ENCODE assay signal across 15 cellular contexts in genomic region chr14:71165121-71165574, GRCh38.
DNase-seq lines count a peak whose midpoint lies in the region; ATAC-seq, FAIRE-seq and TF ChIP-seq lines count a peak whose summit lies in the region.
"Had no signal": no experiment of that assay in that cellular context is flagged by ENCODE, and none has a peak within 500 bp of the region (broad histone marks: within the 10 kb centered on the region; RNA-seq: fewer than 3 reads in every experiment).

No MANE protein-coding gene starts in this region.

- H3K4me3 ChIP-seq in GM23248 (no peak overlapping the region), SJCRH30 (no peak overlapping the region), hepatocyte (no peak overlapping the region), small intestine (ENCODE audit: low read depth in 1 of 2, low read length in 2 of 2) (no peak overlapping the region)
- H3K4me3 ChIP-seq: thoracic aorta had no signal

- DNase-seq in GM23248 (peak; percentile 52), SJCRH30 (peak; percentile 67 to 69), hepatocyte (ENCODE audit: low spot score) (peak; percentile 80), small intestine (peak; percentile 53), DMS53 treated with DMSO at 0.1 percent for 48 hours (lab: John Stamatoyannopoulos, UW; ENCODE audit: unreplicated experiment) (no peak), progenitor cell of endocrine pancreas (ENCODE audit: low spot score, unreplicated experiment) (no peak)
- DNase-seq: activated CD4-positive, alpha-beta T cell treated with anti-CD3 and anti-CD28 coated beads, Interleukin-2, amount 50 U/mL, for 1 hour; NCI-H2081 treated with DMSO at 0.1 percent for 48 hours had no signal

- no peaks in the 10 kb centered on the region for H4K20me1 ChIP-seq in GM23248 (ENCODE audit: insufficient read depth)
- H4K20me1 ChIP-seq in hepatocyte (ENCODE audit: insufficient read depth, poor library complexity, severe bottlenecking): no peaks in the 10 kb centered on the region

- H3K9me2 ChIP-seq in GM23248 (ENCODE audit: insufficient read depth) (no peaks in the 10 kb centered on the region), hepatocyte (replicated peaks; ENCODE audit: insufficient read depth) (no peaks in the 10 kb centered on the region)

- no peak for FAIRE-seq in small intestine (lab: Jason Lieb, UNC)
- FAIRE-seq: endometrium had no signal

- ATAC-seq in GM19463 (IDR thresholded peaks at IDR 0.05; ENCODE audit: unreplicated experiment): no peak
- ATAC-seq: activated T-helper 17 cell treated with anti-CD3 and anti-CD28 coated beads, Interleukin-2, amount 50 U/mL, for 72 hours; left lobe of liver had no signal

- no peak overlapping the region for H3K27ac ChIP-seq in GM23248
- H3K27ac ChIP-seq in SJCRH30: no peak overlapping the region
- peak overlapping the region; percentile 54 for H3K27ac ChIP-seq in hepatocyte
- H3K27ac ChIP-seq in small intestine (ENCODE audit: low read depth in 1 of 2, low read length in 1 of 2): no peak overlapping the region
- H3K27ac ChIP-seq: KMS-11, thoracic aorta had no signal

- H3K9ac ChIP-seq in GM23248: no peak overlapping the region
- H3K9ac ChIP-seq: KMS-11 had no signal

- no peaks in the 10 kb centered on the region for H3K79me2 ChIP-seq in GM23248 (ENCODE audit: insufficient read depth)
- no peaks in the 10 kb centered on the region for H3K79me2 ChIP-seq in hepatocyte

- peaks cover 9% of the 10 kb centered on the region; the same call in 1 of the 2 replicates for H3K4me1 ChIP-seq in GM23248 (ENCODE audit: insufficient read depth)
- peaks cover 15% of the 10 kb centered on the region for H3K4me1 ChIP-seq in SJCRH30
- H3K4me1 ChIP-seq in hepatocyte (ENCODE audit: insufficient read depth): peaks cover 38% of the 10 kb centered on the region
- peaks cover 0 to 2% of the 10 kb centered on the region in 2 donors for H3K4me1 ChIP-seq in small intestine (ENCODE audit: control insufficient read depth in 2 of 2, insufficient read depth in 1 of 2, low read depth in 1 of 2, low read length in 1 of 2)

- peaks cover 13% of the 10 kb centered on the region for H3K9me3 Mint-ChIP-seq in progenitor cell of endocrine pancreas (ENCODE audit: low read depth)

- WGBS in GM23248 (ENCODE audit: low coverage in 1 of 2, low lambda C conversion rate in 2 of 2, missing lambda C conversion rate in 2 of 2), 2 experiments: 47 to 58% methylated on average over 6 of the region's 6 CpGs
- 30% methylated on average over 6 of the region's 6 CpGs for WGBS in hepatocyte (ENCODE audit: low lambda C conversion rate, missing lambda C conversion rate)
- 22 to 56% (median 34%) methylated on average over 6 of the region's 6 CpGs for WGBS in small intestine, 3 donors

- peak overlapping the region; percentile 55 for H2AFZ ChIP-seq in GM23248
- no peak overlapping the region for H2AFZ ChIP-seq in hepatocyte

- H3K27ac Mint-ChIP-seq in progenitor cell of endocrine pancreas: no peak overlapping the region
- H3K27ac Mint-ChIP-seq: activated T-helper 17 cell treated with anti-CD3 and anti-CD28 coated beads, Interleukin-2, amount 50 U/mL, for 72 hours; brain had no signal

- no peaks in the 10 kb centered on the region for H3F3A ChIP-seq in GM23248 (ENCODE audit: insufficient read depth)

- TF ChIP-seq CTCF in hepatocyte (IDR thresholded peaks at IDR 0.05; ENCODE audit: poor library complexity): no peak
- TF ChIP-seq CTCF in progenitor cell of endocrine pancreas (IDR thresholded peaks at IDR 0.05; ENCODE audit: unreplicated experiment): no peak

- no peaks in the 10 kb centered on the region for H3K36me3 Mint-ChIP-seq in progenitor cell of endocrine pancreas (ENCODE audit: insufficient read depth)
- H3K36me3 Mint-ChIP-seq: brain had no signal

- H3K4me2 ChIP-seq in GM23248 (ENCODE audit: unreplicated experiment): no peak overlapping the region
- peak overlapping the region; percentile 51 for H3K4me2 ChIP-seq in hepatocyte
- H3K4me2 ChIP-seq: KMS-11 had no signal

- in situ Hi-C loops in GM23248 (cut with MboI): no loop called here

- H3K4me3 Mint-ChIP-seq in progenitor cell of endocrine pancreas (ENCODE audit: low read depth): no peak overlapping the region
- H3K4me3 Mint-ChIP-seq: activated T-helper 17 cell treated with anti-CD3 and anti-CD28 coated beads, Interleukin-2, amount 50 U/mL, for 72 hours; brain had no signal

- H3K27me3 ChIP-seq in GM23248 (replicated peaks; ENCODE audit: insufficient read depth): no peaks in the 10 kb centered on the region
- no peaks in the 10 kb centered on the region for H3K27me3 ChIP-seq in SJCRH30
- no peaks in the 10 kb centered on the region for H3K27me3 ChIP-seq in hepatocyte
- no peaks in the 10 kb centered on the region for H3K27me3 ChIP-seq in small intestine (ENCODE audit: control insufficient read depth in 2 of 2, insufficient read depth in 2 of 2, low read length in 2 of 2)

- no peaks in the 10 kb centered on the region for H3K27me3 Mint-ChIP-seq in progenitor cell of endocrine pancreas

- H3K9me3 ChIP-seq in GM23248 (ENCODE audit: low read depth) (no peaks in the 10 kb centered on the region), SJCRH30 (replicated peaks) (no peaks in the 10 kb centered on the region), hepatocyte (ENCODE audit: low read depth) (peaks cover 4% of the 10 kb centered on the region), small intestine (ENCODE audit: control insufficient read depth, low read depth) (no peaks in the 10 kb centered on the region)

- H3K4me1 Mint-ChIP-seq in progenitor cell of endocrine pancreas (ENCODE audit: low read depth): peaks cover 23% of the 10 kb centered on the region

- H3K36me3 ChIP-seq in GM23248 (ENCODE audit: low read depth) (no peaks in the 10 kb centered on the region), SJCRH30 (no peaks in the 10 kb centered on the region), hepatocyte (replicated peaks; ENCODE audit: insufficient read depth, low read depth) (no peaks in the 10 kb centered on the region), small intestine (ENCODE audit: control insufficient read depth in 2 of 2, insufficient read depth in 2 of 2, low read length in 2 of 2) (no peaks in the 10 kb centered on the region)
- H3K36me3 ChIP-seq: thoracic aorta had no signal

Comparison
In these comparisons a context has a peak if more than half of its experiments do, and no peak if none do; other contexts are left out.
1. DNase-seq: peak in GM23248 (single experiment), SJCRH30 (2 of 2), hepatocyte (single experiment) and small intestine (single experiment); none in DMS53 treated with DMSO at 0.1 percent for 48 hours (single experiment) and progenitor cell of endocrine pancreas (single experiment).